In the genomic region with DNA sequence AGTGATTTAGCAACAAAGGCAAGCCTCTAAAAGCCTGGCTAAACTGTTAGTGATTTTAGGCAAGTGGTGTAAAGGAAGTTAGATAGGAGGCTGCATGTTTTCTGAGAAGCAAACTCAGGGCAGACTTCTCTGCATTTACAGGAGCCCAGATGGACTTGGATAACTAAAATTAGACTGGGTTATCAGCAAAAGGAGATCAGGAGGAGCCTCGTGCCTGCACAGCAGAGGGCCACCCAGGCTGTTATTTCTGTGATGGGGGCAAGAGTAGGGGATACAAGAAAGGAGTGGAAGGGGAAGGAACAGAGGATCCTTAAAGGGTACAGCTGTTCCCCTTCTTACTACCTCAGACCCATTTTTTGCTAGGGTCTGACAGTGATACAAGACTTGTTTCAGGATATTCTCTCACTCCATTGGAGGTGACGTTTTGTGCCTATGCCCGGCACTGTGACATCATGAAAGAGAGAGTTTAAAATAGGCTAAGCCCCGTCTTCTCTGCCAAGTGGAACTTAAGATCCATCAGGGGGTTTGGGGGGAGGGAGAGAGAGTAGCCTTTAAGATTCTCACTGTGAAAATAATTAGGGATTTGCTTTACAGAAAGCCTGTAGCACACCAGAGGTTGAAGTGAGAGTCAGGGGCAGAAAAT, we compare ENCODE assay signal across 11 cellular contexts. TPM values are rescaled to one million over a fixed set of nuclear protein-coding genes. Genes with fewer than 3 reads are reported as not detected.
DNase-seq lines count a peak whose midpoint lies in the region; ATAC-seq and TF ChIP-seq lines count a peak whose summit lies in the region.
"Had no signal": no experiment of that assay in that cellular context is flagged by ENCODE, and none has a peak within 500 bp of the region (broad histone marks: within the 10 kb centered on the region; RNA-seq: fewer than 3 reads in every experiment).

No MANE protein-coding gene starts in this region.

- H3K4me3 Mint-ChIP-seq in H9 (no peak overlapping the region), brain (peak overlapping the region; percentile 60 to 74 (median 66)), memory B cell (no peak overlapping the region)
- no peak overlapping the region for H3K4me3 Mint-ChIP-seq in activated T-cell treated with anti-CD3 and anti-CD28 coated beads, Interleukin-2, amount 50 U/mL, for 72 hours
- H3K4me3 Mint-ChIP-seq: activated CD8-positive, alpha-beta T cell treated with anti-CD3 and anti-CD28 coated beads, Interleukin-2, amount 10 ng/mL, durations not matched to agents 7 days and 5 days; CD14-positive monocyte had no signal

- H3K4me2 ChIP-seq in H9 (ENCODE audit: insufficient read depth, insufficient read length, low read length) = no peak overlapping the region

- H3K36me3 ChIP-seq in stomach smooth muscle (ENCODE audit: control insufficient read depth in 2 of 2, insufficient read depth in 2 of 2, low read length in 2 of 2) (no peaks in the 10 kb centered on the region), right lobe of liver (no peaks in the 10 kb centered on the region)

- H3K23ac ChIP-seq in H9 (ENCODE audit: insufficient read length, low read depth, low read length) = no peak overlapping the region

- H3K27ac Mint-ChIP-seq in H9 = peak overlapping the region in 1 of 3 experiments; percentile 79; a peak in 3 of 7 replicates
- peak overlapping the region; percentile 88 to 99 (median 96) for H3K27ac Mint-ChIP-seq in brain
- H3K27ac Mint-ChIP-seq in memory B cell = peak overlapping the region; percentile 14
- no peak overlapping the region for H3K27ac Mint-ChIP-seq in activated T-cell treated with anti-CD3 and anti-CD28 coated beads, Interleukin-2, amount 50 U/mL, for 72 hours
- H3K27ac Mint-ChIP-seq: activated CD8-positive, alpha-beta T cell treated with anti-CD3 and anti-CD28 coated beads, Interleukin-2, amount 10 ng/mL, durations not matched to agents 7 days and 5 days had no signal

- no peak overlapping the region for H4K91ac ChIP-seq in H9 (ENCODE audit: insufficient read length, low read depth, low read length)

- H4K8ac ChIP-seq in H9 (replicated peaks; ENCODE audit: insufficient read length, low read depth, low read length) = no peak overlapping the region

- H3K9me3 Mint-ChIP-seq in H9 = no peaks in the 10 kb centered on the region
- no peaks in the 10 kb centered on the region for H3K9me3 Mint-ChIP-seq in brain
- no peaks in the 10 kb centered on the region for H3K9me3 Mint-ChIP-seq in memory B cell
- no peaks in the 10 kb centered on the region for H3K9me3 Mint-ChIP-seq in activated T-cell treated with anti-CD3 and anti-CD28 coated beads, Interleukin-2, amount 50 U/mL, for 72 hours
- H3K9me3 Mint-ChIP-seq: CD14-positive monocyte had no signal

- DNase-seq in H9 (no peak), memory B cell (ENCODE audit: low spot score in 2 of 2) (no peak), right lobe of liver (no peak)
- no peak for DNase-seq in activated T-cell treated with anti-CD3 and anti-CD28 coated beads, Interleukin-2, amount 50 U/mL, for 72 hours
- DNase-seq: activated CD8-positive, alpha-beta T cell treated with anti-CD3 and anti-CD28 coated beads, Interleukin-2, amount 10 ng/mL, durations not matched to agents 7 days and 5 days; GM23248 had no signal

- H3K9me3 ChIP-seq in H9 (ENCODE audit: control insufficient read depth, low read depth, low read length) (no peaks in the 10 kb centered on the region), stomach smooth muscle (ENCODE audit: control insufficient read depth in 2 of 2, low read length in 2 of 2) (no peaks in the 10 kb centered on the region), right lobe of liver (no peaks in the 10 kb centered on the region)

- no peaks in the 10 kb centered on the region for H4K20me1 ChIP-seq in H9 (ENCODE audit: control insufficient read depth, insufficient read depth, insufficient read length)

- H3K9ac ChIP-seq in H9 (ENCODE audit: extremely low read depth, insufficient read length, low read length) (no peak overlapping the region), stomach smooth muscle (ENCODE audit: low read length in 2 of 2) (peak overlapping the region; percentile 13 to 42)
- H3K9ac ChIP-seq: GM23248 had no signal

- H2AK5ac ChIP-seq in H9 (ENCODE audit: insufficient read length, low read length) = no peak overlapping the region

- H3K4me3 ChIP-seq in stomach smooth muscle (ENCODE audit: low read length in 2 of 2) = no peak overlapping the region
- H3K4me3 ChIP-seq in right lobe of liver = no peak overlapping the region
- H3K4me3 ChIP-seq: GM23248 had no signal

- peak overlapping the region; percentile 85 for H3K18ac ChIP-seq in H9 (ENCODE audit: insufficient read length, low read depth, low read length)

- H2BK12ac ChIP-seq in H9 (ENCODE audit: insufficient read length, low read depth, low read length) = peak overlapping the region; percentile 77

- H3K27ac ChIP-seq in H9 (ENCODE audit: insufficient read length, low read depth, low read length) (no peak overlapping the region), stomach smooth muscle (ENCODE audit: low read length) (peak overlapping the region; percentile 74), right lobe of liver (no peak overlapping the region)
- H3K27ac ChIP-seq: GM23248 had no signal

- no peaks in the 10 kb centered on the region for H3K79me2 ChIP-seq in H9 (ENCODE audit: insufficient read depth, low read length)

- H2BK120ac ChIP-seq in H9 (ENCODE audit: low read depth, low read length, poor library complexity, severe bottlenecking) = no peak overlapping the region

- H3K14ac ChIP-seq in H9 (ENCODE audit: insufficient read depth, low read length) = peak overlapping the region; percentile 2; the same call in 1 of the 2 replicates

- no peak for TF ChIP-seq POLR2A in right lobe of liver (IDR thresholded peaks at IDR 0.05)

- H3K4me1 ChIP-seq in H9 (ENCODE audit: insufficient read depth, low read length) (no peaks in the 10 kb centered on the region; the same call in 1 of the 2 replicates), stomach smooth muscle (ENCODE audit: control insufficient read depth, insufficient read depth, low read length) (peaks cover 68% of the 10 kb centered on the region), right lobe of liver (peaks cover 0 to 24% (median 10%) of the 10 kb centered on the region in 4 donors)

- no peaks in the 10 kb centered on the region for H3K23me2 ChIP-seq in H9 (ENCODE audit: insufficient read length, low read depth, low read length, poor library complexity, severe bottlenecking)

- H2AFZ ChIP-seq in H9 (ENCODE audit: low read length) = no peak overlapping the region
- H2AFZ ChIP-seq: GM23248 had no signal

- H3K36me3 Mint-ChIP-seq in H9 (ENCODE audit: insufficient read depth in 1 of 3, low read depth in 3 of 3) (no peaks in the 10 kb centered on the region), brain (no peaks in the 10 kb centered on the region), memory B cell (no peaks in the 10 kb centered on the region)
- H3K36me3 Mint-ChIP-seq in activated T-cell treated with anti-CD3 and anti-CD28 coated beads, Interleukin-2, amount 50 U/mL, for 72 hours (ENCODE audit: insufficient read depth in 2 of 2) = no peaks in the 10 kb centered on the region
- H3K36me3 Mint-ChIP-seq: CD14-positive monocyte had no signal

- H2BK5ac ChIP-seq in H9 (ENCODE audit: insufficient read length, low read length) = no peak overlapping the region

- H3K79me1 ChIP-seq in H9 (ENCODE audit: insufficient read depth, low read depth, low read length, poor library complexity, severe bottlenecking) = no peaks in the 10 kb centered on the region

- no peak overlapping the region for H2BK20ac ChIP-seq in H9 (ENCODE audit: low read depth, low read length, poor library complexity, severe bottlenecking)

- H3K4ac ChIP-seq in H9 (ENCODE audit: low read depth, low read length) = no peak overlapping the region; the same call in 1 of the 2 replicates

- no peaks in the 10 kb centered on the region for H3K27me3 Mint-ChIP-seq in H9 (ENCODE audit: low read depth)
- H3K27me3 Mint-ChIP-seq in brain = peaks cover 4% of the 10 kb centered on the region
- no peaks in the 10 kb centered on the region for H3K27me3 Mint-ChIP-seq in memory B cell
- no peaks in the 10 kb centered on the region for H3K27me3 Mint-ChIP-seq in activated T-cell treated with anti-CD3 and anti-CD28 coated beads, Interleukin-2, amount 50 U/mL, for 72 hours (ENCODE audit: low read depth)

- no peak for TF ChIP-seq CTCF in H9 (conservative IDR thresholded peaks at IDR 0.05)
- TF ChIP-seq CTCF in brain (conservative IDR thresholded peaks at IDR 0.05) = no peak
- no peak for TF ChIP-seq CTCF in right lobe of liver (IDR thresholded peaks at IDR 0.05)

- H3K56ac ChIP-seq in H9 (ENCODE audit: insufficient read length, low read depth, low read length) = no peak overlapping the region

- H3K27me3 ChIP-seq in H9 (ENCODE audit: insufficient read depth, low read length) (no peaks in the 10 kb centered on the region), stomach smooth muscle (ENCODE audit: control insufficient read depth in 1 of 2, insufficient read depth in 2 of 2, low read length in 2 of 2) (no peaks in the 10 kb centered on the region), right lobe of liver (no peaks in the 10 kb centered on the region)

- H3K4me1 Mint-ChIP-seq in H9 (peaks cover 15 to 24% of the 10 kb centered on the region in 2 experiments), brain (peaks cover 100% of the 10 kb centered on the region), memory B cell (peaks cover 19% of the 10 kb centered on the region)
- peaks cover 13% of the 10 kb centered on the region for H3K4me1 Mint-ChIP-seq in activated T-cell treated with anti-CD3 and anti-CD28 coated beads, Interleukin-2, amount 50 U/mL, for 72 hours (ENCODE audit: low read depth)

- no peak for ATAC-seq in memory B cell (ENCODE audit: low read depth)
- ATAC-seq in right lobe of liver = no peak
- ATAC-seq in HG03025 (IDR thresholded peaks at IDR 0.05; ENCODE audit: low FRiP score, unreplicated experiment) = no peak
- ATAC-seq in activated T-cell treated with anti-CD3 and anti-CD28 coated beads, Interleukin-2, amount 50 U/mL, for 72 hours (replicated peaks in 1 of 2) = no peak
- no peak for ATAC-seq in HG03108 (IDR thresholded peaks at IDR 0.05; ENCODE audit: unreplicated experiment)
- ATAC-seq: activated CD8-positive, alpha-beta T cell treated with anti-CD3 and anti-CD28 coated beads, Interleukin-2, amount 10 ng/mL, durations not matched to agents 7 days and 5 days had no signal

- H4K5ac ChIP-seq in H9 (ENCODE audit: insufficient read length, low read depth, low read length) = no peak overlapping the region

- no peak overlapping the region for H2BK15ac ChIP-seq in H9 (ENCODE audit: low read depth, low read length)

- no CpG with 5 or more reads among the region's 4 CpGs for WGBS in H9 (ENCODE audit: extremely low coverage, insufficient read length, low lambda C conversion rate)
- 58% methylated on average over 4 of the region's 4 CpGs for WGBS in right lobe of liver (ENCODE audit: insufficient coverage, low coverage, low lambda C conversion rate, missing lambda C conversion rate)

- intact Hi-C loops in right lobe of liver (cut with DNase I) = no loop called here

- no peak overlapping the region for H3T11ph ChIP-seq in H9 (ENCODE audit: low read length)

RNA-seq across cellular contexts. Expression of gene PDCD4, which starts 49.5 kb away (rescaled TPM):
- 22.6 and 29.3 TPM in 2 replicates for total RNA-seq in H9 (2021)
- polyA plus RNA-seq in brain (ENCODE audit: insufficient read depth, low read depth, low replicate concordance) = 37.4 TPM
- 100 to 1,000 TPM in 1 of 6 experiments, 10 to 100 TPM in 5; 10.8 to 105 (median 32.5) TPM for total RNA-seq in right lobe of liver
- 100 to 1,000 TPM; 340 to 386 TPM for total RNA-seq in activated T-cell treated with anti-CD3 and anti-CD28 coated beads, Interleukin-2, amount 50 U/mL, for 72 hours

Comparison
In these comparisons a context has a peak if more than half of its experiments do, and no peak if none do; other contexts are left out.
1. H3K4me3 Mint-ChIP-seq: peak in brain (5 of 5); none in H9 (0 of 2), memory B cell (single experiment) and activated T-cell treated with anti-CD3 and anti-CD28 coated beads, Interleukin-2, amount 50 U/mL, for 72 hours (0 of 2).